15 cellular contexts compared by ENCODE assay signal in the genomic region with DNA sequence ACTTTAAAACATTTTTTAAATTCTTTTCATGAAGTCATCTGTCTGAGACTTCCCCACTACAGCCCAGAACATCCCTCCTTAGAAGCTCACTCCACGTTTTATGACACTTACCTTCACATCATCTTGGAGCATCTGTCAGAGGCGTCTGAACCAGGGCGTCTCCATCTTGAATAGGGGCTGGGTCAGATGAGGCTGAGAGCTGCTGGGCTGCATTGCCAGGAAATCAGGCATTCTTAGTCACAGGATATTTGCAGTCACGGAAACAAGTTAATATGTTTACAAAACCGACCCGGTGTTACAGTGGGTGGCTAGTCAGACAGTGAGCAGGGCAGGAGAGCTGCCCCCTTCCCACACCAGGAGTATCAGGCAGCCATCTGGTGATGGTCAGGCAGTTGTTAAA.
DNase-seq lines count a peak whose midpoint lies in the region; TF ChIP-seq lines count a peak whose summit lies in the region.
"Had no signal": no experiment of that assay in that cellular context is flagged by ENCODE, and none has a peak within 500 bp of the region (broad histone marks: within the 10 kb centered on the region; RNA-seq: fewer than 3 reads in every experiment).

No MANE protein-coding gene starts in this region.

- DNase-seq in BJ (ENCODE audit: low read depth): peak; percentile 82
- DNase-seq in NCI-H69 (lab: John Stamatoyannopoulos, UW): peak; percentile 18
- peak; percentile 53 for DNase-seq in epithelial cell of esophagus (ENCODE audit: low read depth)
- DNase-seq in non-pigmented ciliary epithelial cell (ENCODE audit: low read depth): peak; percentile 42
- DNase-seq in NCI-H2029 treated with DMSO at 0.1 percent for 48 hours (lab: John Stamatoyannopoulos, UW): no peak
- no peak for DNase-seq in activated effector memory CD4-positive, alpha-beta T cell treated with anti-CD3 and anti-CD28 coated beads, Interleukin-2, amount 50 U/mL, for 16 hours
- DNase-seq in epidermal melanocyte (ENCODE audit: insufficient read length, low spot score): no peak
- no peak for DNase-seq in NCI-H1436 treated with DMSO at 0.1 percent for 48 hours (lab: John Stamatoyannopoulos, UW)
- DNase-seq: activated CD4-positive, alpha-beta T cell treated with anti-CD3 and anti-CD28 coated beads for 48 hours; central memory CD4-positive, alpha-beta T cell; NCI-H2081; substantia nigra; SW 1271 had no signal

- no peaks in the 10 kb centered on the region for H3K36me3 ChIP-seq in BJ (ENCODE audit: control insufficient read depth, insufficient read depth, low read length)

- POLR2A ChIA-PET in BJ (lab: Charles Lee): no interaction called here

- H3K27me3 ChIP-seq in BJ (ENCODE audit: control insufficient read depth, insufficient read depth, low read length): no peaks in the 10 kb centered on the region

- CTCF ChIA-PET in BJ (lab: Yijun Ruan, JAX): interaction anchor here (1.5 kb wide), 1 partner anchor 39 kb away, joined by 3 read pairs; no protein-coding TSS in a partner anchor

- TF ChIP-seq CTCF in BJ (IDR thresholded peaks at IDR 0.05; ENCODE audit: insufficient read depth, low read depth, low read length) (no peak), epithelial cell of esophagus (IDR thresholded peaks at IDR 0.05; ENCODE audit: insufficient read depth, low read depth, low read length, missing control alignments) (no peak)

- no peak overlapping the region for H3K4me3 ChIP-seq in BJ (ENCODE audit: low read depth, low read length)
- no peak overlapping the region for H3K4me3 ChIP-seq in epithelial cell of esophagus (ENCODE audit: low read length)
- H3K4me3 ChIP-seq: K562, skin epidermis had no signal

Comparison
In these comparisons a context has a peak if more than half of its experiments do, and no peak if none do; other contexts are left out.
1. DNase-seq: peak in BJ (single experiment), NCI-H69 (single experiment), epithelial cell of esophagus (single experiment) and non-pigmented ciliary epithelial cell (single experiment); none in NCI-H2029 treated with DMSO at 0.1 percent for 48 hours (single experiment), activated effector memory CD4-positive, alpha-beta T cell treated with anti-CD3 and anti-CD28 coated beads, Interleukin-2, amount 50 U/mL, for 16 hours (single experiment), epidermal melanocyte (single experiment) and NCI-H1436 treated with DMSO at 0.1 percent for 48 hours (single experiment).